8 cellular contexts compared by ENCODE assay signal in genomic region chr6:73309784-73310502, GRCh38. TPM values are rescaled to one million over a fixed set of nuclear protein-coding genes. Genes with fewer than 3 reads are reported as not detected.
A peak's percentile ranks its signal among the peaks of the same experiment; 100 is the strongest.
DNase-seq lines count a peak whose midpoint lies in the region; ATAC-seq, FAIRE-seq and TF ChIP-seq lines count a peak whose summit lies in the region.

No MANE protein-coding gene starts in this region.

- peak in 1 of 2 donors; percentile 65 for TF ChIP-seq POLR2A in thyroid gland (IDR thresholded peaks at IDR 0.05)

- ATAC-seq in GM19455 (IDR thresholded peaks at IDR 0.05; ENCODE audit: unreplicated experiment), result peak; percentile 97
- ATAC-seq in HG03565 (IDR thresholded peaks at IDR 0.05; ENCODE audit: unreplicated experiment), result peak; percentile 96

- H3K27me3 ChIP-seq in thyroid gland, result no peaks in the 10 kb centered on the region

- WGBS in thyroid gland, 2 donors, result 1% methylated on average over 54 to 56 of the region's 59 CpGs

- TF ChIP-seq CTCF in D721Med (IDR thresholded peaks at IDR 0.05; ENCODE audit: insufficient read depth, missing control alignments), result no peak
- TF ChIP-seq CTCF in thyroid gland (IDR thresholded peaks at IDR 0.05), result peak in 5 of 6 experiments; percentile 21 to 48 (median 23)

- H3K4me1 ChIP-seq in thyroid gland, result peaks cover 0 to 9% of the 10 kb centered on the region in 2 donors

- peak overlapping the region in 2 of 3 donors; percentile 21 to 43 for H3K27ac ChIP-seq in thyroid gland

- FAIRE-seq in D721Med (lab: Jason Lieb, UNC), result no peak

- intact Hi-C loops in thyroid gland (cut with DNase I), result no loop called here

- no peaks in the 10 kb centered on the region for H3K9me3 ChIP-seq in thyroid gland

- DNase-seq in D721Med (ENCODE audit: insufficient read length, low spot score) (peak; percentile 37), OCI-M1 (lab: John Stamatoyannopoulos, UW) (peak; percentile 91), foreskin melanocyte (peak; percentile 9), occipital lobe (lab: John Stamatoyannopoulos, UW) (peak; percentile 41), thyroid gland (peak; percentile 54 to 60)
- DNase-seq in activated effector memory CD4-positive, alpha-beta T cell treated with Interleukin-2 at 50 U/mL for 16 hours, result peak; percentile 41

- no peaks in the 10 kb centered on the region for H3K36me3 ChIP-seq in thyroid gland

- H3K4me3 ChIP-seq in thyroid gland (replicated peaks in 1 of 3), result peak overlapping the region; percentile 43 to 63 (median 45)

RNA-seq across cellular contexts. Expression of gene DPPA5, which starts 44.1 kb away (rescaled TPM):
- not detected for total RNA-seq in occipital lobe
- not detected for total RNA-seq in thyroid gland

RNA-seq across cellular contexts. Expression of gene KHDC1, which starts 46.9 kb away (rescaled TPM):
- 4.1 TPM for total RNA-seq in occipital lobe
- total RNA-seq in thyroid gland, result 1 to 10 TPM; 2.1 to 8.4 (median 4.1) TPM

RNA-seq across cellular contexts. Expression of gene KHDC3L, which starts 52.5 kb away (rescaled TPM):
- not detected for total RNA-seq in occipital lobe
- not detected for total RNA-seq in thyroid gland

RNA-seq across cellular contexts. Expression of gene OOEP, which starts 59.8 kb away (rescaled TPM):
- not detected for total RNA-seq in occipital lobe
- total RNA-seq in thyroid gland, result not detected

Comparison
In these comparisons a context has a peak if more than half of its experiments do, and no peak if none do; other contexts are left out.
1. Peak in every context shown above with its lines: DNase-seq, ATAC-seq, H3K4me3 ChIP-seq and H3K27ac ChIP-seq.
2. DNase-seq: peak in every context shown above with its lines; median percentile 91 in OCI-M1; 57 in thyroid gland; 41 in activated effector memory CD4-positive, alpha-beta T cell treated with Interleukin-2 at 50 U/mL for 16 hours; 41 in occipital lobe; 37 in D721Med; 9 in foreskin melanocyte.